In the genomic region with DNA sequence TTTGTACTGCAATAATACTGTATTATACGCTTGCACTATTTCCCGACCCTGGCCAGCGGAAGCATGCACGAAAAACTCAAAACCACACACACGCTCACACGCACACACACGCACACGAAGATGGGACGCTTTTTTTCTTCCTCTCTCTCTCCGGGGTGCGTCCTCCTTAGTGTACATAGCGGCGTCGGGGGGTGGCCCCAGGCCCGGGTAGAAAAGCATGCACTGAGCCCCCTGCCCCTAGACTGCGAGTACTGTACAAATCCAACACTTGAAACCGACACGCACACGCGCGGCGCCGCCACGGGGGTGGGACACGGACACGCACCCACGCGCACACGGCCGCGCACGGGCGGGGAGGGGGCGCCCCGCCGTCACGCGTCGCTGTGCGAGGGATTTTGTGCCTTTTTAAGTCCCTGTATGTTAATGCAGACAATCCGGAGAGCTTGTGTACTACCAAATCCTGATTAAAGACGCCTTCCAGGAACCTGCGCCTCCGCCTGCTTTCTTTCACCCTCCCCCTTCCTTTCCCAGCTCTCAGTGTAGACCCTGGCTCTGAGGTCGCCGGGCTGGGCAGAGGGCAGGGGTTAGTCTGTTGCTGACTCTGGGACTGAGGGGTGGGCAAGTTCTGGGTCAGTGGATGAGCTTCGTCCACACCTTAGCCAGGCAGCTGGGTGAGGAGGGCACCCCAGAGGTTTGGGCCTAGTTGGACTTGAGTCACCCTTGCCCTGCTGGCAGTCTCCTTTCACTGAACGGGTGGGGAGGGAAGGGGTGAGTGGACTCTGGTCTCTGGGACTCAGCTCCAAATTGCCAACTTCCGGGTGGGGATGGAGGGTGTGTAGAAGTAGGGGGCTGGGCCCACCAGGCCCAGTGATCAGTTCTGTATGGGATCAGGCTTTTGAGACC, we compare ENCODE assay signal across 9 cellular contexts. TPM values are rescaled to one million over a fixed set of nuclear protein-coding genes. Genes with fewer than 3 reads are reported as not detected.
A peak's percentile ranks its signal among the peaks of the same experiment; 100 is the strongest.
DNase-seq lines count a peak whose midpoint lies in the region; ATAC-seq and TF ChIP-seq lines count a peak whose summit lies in the region.
"Had no signal": no experiment of that assay in that cellular context is flagged by ENCODE, and none has a peak within 500 bp of the region (broad histone marks: within the 10 kb centered on the region; RNA-seq: fewer than 3 reads in every experiment).

No MANE protein-coding gene starts in this region.

- DNase-seq in GM06990 (ENCODE audit: extremely low read depth, insufficient read length): no peak
- DNase-seq in T-helper 9 cell: peak; percentile 25
- peak; percentile 3 for DNase-seq in effector CD8-positive, alpha-beta T cell (lab: John Stamatoyannopoulos, UW)
- no peak for DNase-seq in osteocyte (ENCODE audit: extremely low spot score, unreplicated experiment)
- DNase-seq in NCI-H526 treated with DMSO at 0.1 percent for 48 hours (lab: John Stamatoyannopoulos, UW): no peak

- H3K27ac Mint-ChIP-seq in osteocyte (ENCODE audit: unreplicated experiment): peak overlapping the region; percentile 10

- no peaks in the 10 kb centered on the region for H3K9me3 Mint-ChIP-seq in osteocyte (ENCODE audit: unreplicated experiment)

- no peak for TF ChIP-seq CTCF in GM06990 (IDR thresholded peaks at IDR 0.05; ENCODE audit: insufficient read depth, low read length, poor library complexity, severe bottlenecking)
- no peak for TF ChIP-seq CTCF in osteocyte (IDR thresholded peaks at IDR 0.05)

- peaks cover 13% of the 10 kb centered on the region for H3K4me1 Mint-ChIP-seq in osteocyte (ENCODE audit: unreplicated experiment)

- H3K4me3 Mint-ChIP-seq in osteocyte (ENCODE audit: unreplicated experiment): peak overlapping the region; percentile 29

- H3K27me3 ChIP-seq in GM06990 (replicated peaks; ENCODE audit: control insufficient read depth, insufficient read depth, low read length): no peaks in the 10 kb centered on the region; the same call in 1 of the 2 replicates

- ATAC-seq in HG03354 (IDR thresholded peaks at IDR 0.05; ENCODE audit: poor library complexity, severe bottlenecking, unreplicated experiment): no peak
- ATAC-seq in HG02678 (IDR thresholded peaks at IDR 0.05; ENCODE audit: unreplicated experiment): no peak
- no peak for ATAC-seq in HG03280 (IDR thresholded peaks at IDR 0.05; ENCODE audit: unreplicated experiment)

- H3K4me3 ChIP-seq in GM06990 (replicated peaks; ENCODE audit: low read depth, low read length): peak overlapping the region; percentile 47
- H3K4me3 ChIP-seq: lung had no signal

- H3K27me3 Mint-ChIP-seq in osteocyte (ENCODE audit: unreplicated experiment): peaks cover 27% of the 10 kb centered on the region

- no peaks in the 10 kb centered on the region for H3K36me3 Mint-ChIP-seq in osteocyte (ENCODE audit: unreplicated experiment)

- H3K36me3 ChIP-seq in GM06990 (ENCODE audit: control insufficient read depth, insufficient read depth, low read length): no peaks in the 10 kb centered on the region

RNA-seq across cellular contexts. Expression of a gene that starts 21.6 kb away (rescaled TPM):
- not detected in 2 replicates for total RNA-seq in osteocyte
- total RNA-seq: lung had no signal

RNA-seq across cellular contexts. Expression of a gene that starts 32.2 kb away (rescaled TPM):
- total RNA-seq in osteocyte: 1.4 and 1.8 TPM in 2 replicates

RNA-seq across cellular contexts. Expression of a gene that starts 33.1 kb away (rescaled TPM):
- total RNA-seq in osteocyte: 0.05 and 0.08 TPM in 2 replicates

RNA-seq across cellular contexts. Expression of a gene that starts 47.1 kb away (rescaled TPM):
- 27.2 and 35.6 TPM in 2 replicates for total RNA-seq in osteocyte

Comparison
In these comparisons a context has a peak if more than half of its experiments do, and no peak if none do; other contexts are left out.
1. DNase-seq: peak in T-helper 9 cell (single experiment) and effector CD8-positive, alpha-beta T cell (single experiment); none in GM06990 (single experiment), osteocyte (single experiment) and NCI-H526 treated with DMSO at 0.1 percent for 48 hours (single experiment).